1 cellular context compared by ENCODE assay signal in genomic region chr4:107922486-107923473, GRCh38.
A peak's percentile ranks its signal among the peaks of the same experiment; 100 is the strongest.
TF ChIP-seq lines count a peak whose summit lies in the region.

No MANE protein-coding gene starts in this region.

TF ChIP-seq in liver, 16 proteins besides CTCF, POLR2A, EP300 and RAD21 (continued from another document):
- no peak for TF ChIP-seq REST (IDR thresholded peaks at IDR 0.05)
- TF ChIP-seq EGR1 (IDR thresholded peaks at IDR 0.05; ENCODE audit: low read depth in 2 of 2), result no peak
- TF ChIP-seq RXRA (IDR thresholded peaks at IDR 0.05), result peak in 1 of 2 donors; percentile 67
- no peak for TF ChIP-seq SP1 (IDR thresholded peaks at IDR 0.05)
- peak in 1 of 2 donors; percentile 19 for TF ChIP-seq JUND (IDR thresholded peaks at IDR 0.05)
- peak; percentile 41 for TF ChIP-seq YY1 (IDR thresholded peaks at IDR 0.05)
- peak; percentile 42 to 59 for TF ChIP-seq HNF4A (conservative IDR thresholded peaks at IDR 0.05)
- TF ChIP-seq MAX (IDR thresholded peaks at IDR 0.05), result no peak
